ENCODE assay signal across 1 cellular context in the genomic region with DNA sequence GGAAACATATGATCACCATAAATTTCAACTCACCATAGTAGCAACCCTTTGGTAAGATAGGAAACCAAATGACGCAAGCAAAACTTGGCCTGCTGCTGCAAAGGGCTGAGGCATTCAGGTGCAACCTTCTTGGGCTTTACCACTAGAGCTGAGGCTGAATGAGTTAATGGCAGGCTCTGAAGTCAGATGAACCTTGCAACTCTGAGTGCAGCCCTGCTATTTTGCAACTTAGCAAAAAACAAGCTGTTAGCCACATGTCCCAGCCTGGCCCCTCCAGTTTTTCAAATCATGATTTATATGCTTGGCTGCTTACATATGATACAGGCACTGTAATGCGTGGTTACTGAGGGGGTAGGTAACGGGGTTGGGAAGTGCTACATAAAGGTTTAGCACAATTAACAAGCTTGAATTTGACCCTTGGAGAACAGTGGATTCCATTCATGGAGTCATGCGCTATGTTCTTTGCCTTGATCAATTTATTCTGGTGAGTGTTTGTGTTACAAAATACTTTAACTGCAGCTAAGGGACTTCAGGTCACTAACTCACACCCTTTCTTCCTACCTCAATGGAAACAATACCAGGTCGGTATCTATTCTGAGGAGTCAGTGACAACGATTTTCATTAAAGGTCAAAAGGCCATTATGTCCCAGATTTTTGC.
TF ChIP-seq lines count a peak whose summit lies in the region.

No MANE protein-coding gene starts in this region.

TF ChIP-seq in SK-N-SH treated with all-trans-retinoic acid at 6 μM for 48 hours, 23 proteins besides CTCF, POLR2A, EP300 and RAD21 (continued from another document):
- TF ChIP-seq TOX (CRISPR knock-in tag; IDR thresholded peaks at IDR 0.05; ENCODE audit: borderline replicate concordance): no peak
- TF ChIP-seq, protein P1, sequence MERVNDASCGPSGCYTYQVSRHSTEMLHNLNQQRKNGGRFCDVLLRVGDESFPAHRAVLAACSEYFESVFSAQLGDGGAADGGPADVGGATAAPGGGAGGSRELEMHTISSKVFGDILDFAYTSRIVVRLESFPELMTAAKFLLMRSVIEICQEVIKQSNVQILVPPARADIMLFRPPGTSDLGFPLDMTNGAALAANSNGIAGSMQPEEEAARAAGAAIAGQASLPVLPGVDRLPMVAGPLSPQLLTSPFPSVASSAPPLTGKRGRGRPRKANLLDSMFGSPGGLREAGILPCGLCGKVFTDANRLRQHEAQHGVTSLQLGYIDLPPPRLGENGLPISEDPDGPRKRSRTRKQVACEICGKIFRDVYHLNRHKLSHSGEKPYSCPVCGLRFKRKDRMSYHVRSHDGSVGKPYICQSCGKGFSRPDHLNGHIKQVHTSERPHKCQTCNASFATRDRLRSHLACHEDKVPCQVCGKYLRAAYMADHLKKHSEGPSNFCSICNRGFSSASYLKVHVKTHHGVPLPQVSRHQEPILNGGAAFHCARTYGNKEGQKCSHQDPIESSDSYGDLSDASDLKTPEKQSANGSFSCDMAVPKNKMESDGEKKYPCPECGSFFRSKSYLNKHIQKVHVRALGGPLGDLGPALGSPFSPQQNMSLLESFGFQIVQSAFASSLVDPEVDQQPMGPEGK (CRISPR knock-in tag; IDR thresholded peaks at IDR 0.05; ENCODE audit: borderline replicate concordance): no peak
- no peak for TF ChIP-seq PPARA (CRISPR knock-in tag; IDR thresholded peaks at IDR 0.05; ENCODE audit: borderline replicate concordance)
- TF ChIP-seq ARNTL (CRISPR knock-in tag; IDR thresholded peaks at IDR 0.05; ENCODE audit: borderline replicate concordance, low read depth): no peak
- TF ChIP-seq ISL1 (CRISPR knock-in tag; IDR thresholded peaks at IDR 0.05): no peak
- no peak for TF ChIP-seq CSDC2 (CRISPR knock-in tag; IDR thresholded peaks at IDR 0.05)
- no peak for TF ChIP-seq ESRRG (CRISPR knock-in tag; IDR thresholded peaks at IDR 0.05)
- no peak for TF ChIP-seq SNAI2 (CRISPR knock-in tag; IDR thresholded peaks at IDR 0.05)
- no peak for TF ChIP-seq ZFP3 (CRISPR knock-in tag; IDR thresholded peaks at IDR 0.05)
- TF ChIP-seq, protein P2, sequence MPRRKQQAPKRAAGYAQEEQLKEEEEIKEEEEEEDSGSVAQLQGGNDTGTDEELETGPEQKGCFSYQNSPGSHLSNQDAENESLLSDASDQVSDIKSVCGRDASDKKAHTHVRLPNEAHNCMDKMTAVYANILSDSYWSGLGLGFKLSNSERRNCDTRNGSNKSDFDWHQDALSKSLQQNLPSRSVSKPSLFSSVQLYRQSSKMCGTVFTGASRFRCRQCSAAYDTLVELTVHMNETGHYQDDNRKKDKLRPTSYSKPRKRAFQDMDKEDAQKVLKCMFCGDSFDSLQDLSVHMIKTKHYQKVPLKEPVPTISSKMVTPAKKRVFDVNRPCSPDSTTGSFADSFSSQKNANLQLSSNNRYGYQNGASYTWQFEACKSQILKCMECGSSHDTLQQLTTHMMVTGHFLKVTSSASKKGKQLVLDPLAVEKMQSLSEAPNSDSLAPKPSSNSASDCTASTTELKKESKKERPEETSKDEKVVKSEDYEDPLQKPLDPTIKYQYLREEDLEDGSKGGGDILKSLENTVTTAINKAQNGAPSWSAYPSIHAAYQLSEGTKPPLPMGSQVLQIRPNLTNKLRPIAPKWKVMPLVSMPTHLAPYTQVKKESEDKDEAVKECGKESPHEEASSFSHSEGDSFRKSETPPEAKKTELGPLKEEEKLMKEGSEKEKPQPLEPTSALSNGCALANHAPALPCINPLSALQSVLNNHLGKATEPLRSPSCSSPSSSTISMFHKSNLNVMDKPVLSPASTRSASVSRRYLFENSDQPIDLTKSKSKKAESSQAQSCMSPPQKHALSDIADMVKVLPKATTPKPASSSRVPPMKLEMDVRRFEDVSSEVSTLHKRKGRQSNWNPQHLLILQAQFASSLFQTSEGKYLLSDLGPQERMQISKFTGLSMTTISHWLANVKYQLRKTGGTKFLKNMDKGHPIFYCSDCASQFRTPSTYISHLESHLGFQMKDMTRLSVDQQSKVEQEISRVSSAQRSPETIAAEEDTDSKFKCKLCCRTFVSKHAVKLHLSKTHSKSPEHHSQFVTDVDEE (CRISPR knock-in tag; IDR thresholded peaks at IDR 0.05): no peak
- no peak for TF ChIP-seq ZFP30 (CRISPR knock-in tag; IDR thresholded peaks at IDR 0.05)
- no peak for TF ChIP-seq ZC3H10 (CRISPR knock-in tag; IDR thresholded peaks at IDR 0.05)
- TF ChIP-seq, protein P3, sequence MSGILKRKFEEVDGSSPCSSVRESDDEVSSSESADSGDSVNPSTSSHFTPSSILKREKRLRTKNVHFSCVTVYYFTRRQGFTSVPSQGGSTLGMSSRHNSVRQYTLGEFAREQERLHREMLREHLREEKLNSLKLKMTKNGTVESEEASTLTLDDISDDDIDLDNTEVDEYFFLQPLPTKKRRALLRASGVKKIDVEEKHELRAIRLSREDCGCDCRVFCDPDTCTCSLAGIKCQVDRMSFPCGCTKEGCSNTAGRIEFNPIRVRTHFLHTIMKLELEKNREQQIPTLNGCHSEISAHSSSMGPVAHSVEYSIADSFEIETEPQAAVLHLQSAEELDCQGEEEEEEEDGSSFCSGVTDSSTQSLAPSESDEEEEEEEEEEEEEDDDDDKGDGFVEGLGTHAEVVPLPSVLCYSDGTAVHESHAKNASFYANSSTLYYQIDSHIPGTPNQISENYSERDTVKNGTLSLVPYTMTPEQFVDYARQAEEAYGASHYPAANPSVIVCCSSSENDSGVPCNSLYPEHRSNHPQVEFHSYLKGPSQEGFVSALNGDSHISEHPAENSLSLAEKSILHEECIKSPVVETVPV (CRISPR knock-in tag; IDR thresholded peaks at IDR 0.05): no peak
